In genomic region chr6:144094731-144095133, GRCh38 we compare ENCODE assay signal across 8 cellular contexts. TPM values are rescaled to one million over a fixed set of nuclear protein-coding genes. Genes with fewer than 3 reads are reported as not detected.
A peak's percentile ranks its signal among the peaks of the same experiment; 100 is the strongest.
DNase-seq lines count a peak whose midpoint lies in the region; ATAC-seq, FAIRE-seq and TF ChIP-seq lines count a peak whose summit lies in the region.

No MANE protein-coding gene starts in this region.

- TF ChIP-seq CTCF in OCI-LY1 (IDR thresholded peaks at IDR 0.05; ENCODE audit: low read length), result no peak
- TF ChIP-seq CTCF in endothelial cell of umbilical vein (IDR thresholded peaks at IDR 0.05; ENCODE audit: extremely low read depth in 1 of 2, insufficient read depth in 1 of 2, low read depth in 1 of 2, low read length in 2 of 2), result no peak
- TF ChIP-seq CTCF in neutrophil (IDR thresholded peaks at IDR 0.05), result no peak

- H3K9me3 ChIP-seq in OCI-LY1 (ENCODE audit: low read length) (no peaks in the 10 kb centered on the region), endothelial cell of umbilical vein (replicated peaks; ENCODE audit: control insufficient read depth, insufficient read depth, low read length) (no peaks in the 10 kb centered on the region), neutrophil (no peaks in the 10 kb centered on the region)

- H3K27me3 ChIP-seq in OCI-LY1 (ENCODE audit: insufficient read depth, low read length) (no peaks in the 10 kb centered on the region), endothelial cell of umbilical vein (ENCODE audit: control insufficient read depth in 2 of 2, insufficient read depth in 2 of 2, low read length in 2 of 2) (peaks cover 0 to 6% of the 10 kb centered on the region in 2 experiments), neutrophil (no peaks in the 10 kb centered on the region)

- intact Hi-C loops in endothelial cell of umbilical vein (cut with micrococcal nuclease), result loop anchor here (1.0 to 2.0 kb wide), 2 partner anchors 122 to 520 kb away; no protein-coding TSS in a partner anchor

- no peaks in the 10 kb centered on the region for H3K9me3 Mint-ChIP-seq in activated T-cell treated with anti-CD3 and anti-CD28 coated beads, Interleukin-2, amount 50 U/mL, for 72 hours

- no peaks in the 10 kb centered on the region for H4K20me1 ChIP-seq in OCI-LY1 (ENCODE audit: insufficient read depth, low read length)
- no peaks in the 10 kb centered on the region for H4K20me1 ChIP-seq in endothelial cell of umbilical vein (replicated peaks; ENCODE audit: control insufficient read depth, extremely low read depth, insufficient read depth, low read length)

- CTCF ChIA-PET in endothelial cell of umbilical vein (lab: Charles Lee), result interaction anchor here (0.5 to 3.0 kb wide), 3 partner anchors 11 to 519 kb away, joined by 3 to 12 read pairs (median 8); no protein-coding TSS in a partner anchor

- dilution Hi-C loops in endothelial cell of umbilical vein (cut with MboI; ENCODE audit: extremely low pct_ligation_motif_present, low sequenced_read_pairs), result no loop called here

- H3K36me3 ChIP-seq in OCI-LY1 (ENCODE audit: insufficient read depth, low read length) (no peaks in the 10 kb centered on the region; the same call in 1 of the 2 replicates), endothelial cell of umbilical vein (ENCODE audit: control insufficient read depth in 2 of 2, extremely low read depth in 1 of 2, insufficient read depth in 2 of 2, low read length in 2 of 2) (no peaks in the 10 kb centered on the region), neutrophil (no peaks in the 10 kb centered on the region)

- TF ChIP-seq POLR2A in endothelial cell of umbilical vein (IDR thresholded peaks at IDR 0.05; ENCODE audit: low read depth, low read length), result no peak

- in situ Hi-C loops in KBM-7 (cut with MboI; ENCODE audit: low pct_unique_long_range_greater_than_20kb, low sequenced_read_pairs), result no loop called here

- peak overlapping the region; percentile 82 for H3K9ac ChIP-seq in OCI-LY1 (ENCODE audit: low read length)
- H3K9ac ChIP-seq in endothelial cell of umbilical vein (replicated peaks; ENCODE audit: extremely low read depth, insufficient read depth, low read length), result peak overlapping the region; percentile 77

- H3K4me2 ChIP-seq in OCI-LY1 (ENCODE audit: low read length), result peak overlapping the region; percentile 92
- H3K4me2 ChIP-seq in endothelial cell of umbilical vein (ENCODE audit: insufficient read depth, low read length), result peak overlapping the region; percentile 93

- H2AFZ ChIP-seq in OCI-LY1 (ENCODE audit: low read length), result no peak overlapping the region
- peak overlapping the region; percentile 87 for H2AFZ ChIP-seq in endothelial cell of umbilical vein (ENCODE audit: low read depth, low read length)

- H3F3A ChIP-seq in OCI-LY1 (ENCODE audit: insufficient read depth, low read length), result no peaks in the 10 kb centered on the region

- peak overlapping the region; percentile 91 to 93 for H3K4me3 Mint-ChIP-seq in activated T-cell treated with anti-CD3 and anti-CD28 coated beads, Interleukin-2, amount 50 U/mL, for 72 hours

- H3K4me1 Mint-ChIP-seq in activated T-cell treated with anti-CD3 and anti-CD28 coated beads, Interleukin-2, amount 50 U/mL, for 72 hours (ENCODE audit: low read depth), result peaks cover 32% of the 10 kb centered on the region

- H3K36me3 Mint-ChIP-seq in activated T-cell treated with anti-CD3 and anti-CD28 coated beads, Interleukin-2, amount 50 U/mL, for 72 hours (ENCODE audit: insufficient read depth in 2 of 2), result peaks cover 2 to 7% of the 10 kb centered on the region in 2 donors

- no peak for FAIRE-seq in endothelial cell of umbilical vein (lab: Jason Lieb, UNC)

- H3K4me3 ChIP-seq in OCI-LY1 (ENCODE audit: low read depth, low read length, poor library complexity, severe bottlenecking) (peak overlapping the region; percentile 91), endothelial cell of umbilical vein (replicated peaks in 1 of 3; ENCODE audit: insufficient read depth in 1 of 3, low read depth in 1 of 3, low read length in 3 of 3) (peak overlapping the region; percentile 30 to 74 (median 67)), neutrophil (ENCODE audit: low read depth in 1 of 2, low read length in 1 of 2) (peak overlapping the region; percentile 85 to 90)

- H3K27ac Mint-ChIP-seq in activated T-cell treated with anti-CD3 and anti-CD28 coated beads, Interleukin-2, amount 50 U/mL, for 72 hours, result peak overlapping the region; percentile 97

- no peaks in the 10 kb centered on the region for H3K9me1 ChIP-seq in endothelial cell of umbilical vein (replicated peaks; ENCODE audit: control insufficient read depth, extremely low read depth, insufficient read depth, low read length)

- ATAC-seq in activated T-cell treated with anti-CD3 and anti-CD28 coated beads, Interleukin-2, amount 50 U/mL, for 72 hours (replicated peaks in 1 of 2), result peak in 1 of 2 donors; percentile 1
- no peak for ATAC-seq in HG03521 (IDR thresholded peaks at IDR 0.05; ENCODE audit: unreplicated experiment)

- BruUV-seq in endothelial cell of umbilical vein (replicated peaks; lab: Mats Ljungman, UMichigan), result no TSS peak

- peaks cover 26% of the 10 kb centered on the region for H3K4me1 ChIP-seq in OCI-LY1 (ENCODE audit: insufficient read depth, low read length, severe bottlenecking)
- H3K4me1 ChIP-seq in endothelial cell of umbilical vein (ENCODE audit: control insufficient read depth, extremely low read depth, insufficient read depth, low read length), result peaks cover 13% of the 10 kb centered on the region
- peaks cover 20 to 21% of the 10 kb centered on the region in 2 experiments for H3K4me1 ChIP-seq in neutrophil (ENCODE audit: control insufficient read depth in 1 of 2, insufficient read depth in 1 of 2, low read depth in 1 of 2, low read length in 1 of 2)

- H3K9me2 ChIP-seq in OCI-LY1 (ENCODE audit: low read depth, low read length), result no peaks in the 10 kb centered on the region

- peaks cover 13% of the 10 kb centered on the region for H3K79me2 ChIP-seq in OCI-LY1 (ENCODE audit: insufficient read depth, low read length)
- H3K79me2 ChIP-seq in endothelial cell of umbilical vein (ENCODE audit: control insufficient read depth, insufficient read depth, low read length), result peaks cover 18% of the 10 kb centered on the region

- H3K27me3 Mint-ChIP-seq in activated T-cell treated with anti-CD3 and anti-CD28 coated beads, Interleukin-2, amount 50 U/mL, for 72 hours (ENCODE audit: low read depth), result no peaks in the 10 kb centered on the region

- DNase-seq in activated T-cell treated with anti-CD3 and anti-CD28 coated beads, Interleukin-2, amount 50 U/mL, for 72 hours, result peak in 1 of 2 donors; percentile 23
- no peak for DNase-seq in activated T-cell treated with anti-CD3 and anti-CD28 coated beads for 4 hours
- no peak for DNase-seq in endothelial cell of umbilical vein (ENCODE audit: low read depth, low spot score)
- DNase-seq in KBM-7, result no peak
- no peak for DNase-seq in activated CD4-positive, CD25-positive, alpha-beta regulatory T cell (lab: John Stamatoyannopoulos, UW)

- POLR2A ChIA-PET in endothelial cell of umbilical vein (lab: Charles Lee), result interaction anchor here (1.1 kb wide), 1 partner anchor 191 kb away, joined by 3 read pairs; no protein-coding TSS in a partner anchor

- no peak overlapping the region for H3K27ac ChIP-seq in OCI-LY1 (ENCODE audit: low read depth, low read length, poor library complexity, severe bottlenecking)
- H3K27ac ChIP-seq in endothelial cell of umbilical vein (ENCODE audit: insufficient read depth, low read depth, low read length), result peak overlapping the region; percentile 20
- peak overlapping the region; percentile 91 for H3K27ac ChIP-seq in neutrophil

TF ChIP-seq in endothelial cell of umbilical vein, 7 proteins besides CTCF, POLR2A, EP300 and RAD21:
- TF ChIP-seq POLR2AphosphoS5 (IDR thresholded peaks at IDR 0.05; ENCODE audit: insufficient read depth, low read depth, low read length) (no peak), JUN (IDR thresholded peaks at IDR 0.05; ENCODE audit: borderline replicate concordance, insufficient read depth, insufficient read length, low read depth) (no peak), FOS (IDR thresholded peaks at IDR 0.05; ENCODE audit: borderline replicate concordance, insufficient read depth, low read length) (no peak), GATA2 (IDR thresholded peaks at IDR 0.05; ENCODE audit: insufficient read depth, insufficient read length, low read depth, low read length) (no peak), MYC (IDR thresholded peaks at IDR 0.05; ENCODE audit: low read depth, low read length) (no peak), MAX (IDR thresholded peaks at IDR 0.05; ENCODE audit: insufficient read depth, insufficient read length) (no peak), EZH2 (IDR thresholded peaks at IDR 0.05; ENCODE audit: borderline replicate concordance, low read depth, low read length, severe bottlenecking) (no peak)

RNA-seq across cellular contexts. Expression of gene SF3B5, which starts 0.6 kb away (rescaled TPM):
- total RNA-seq in activated T-cell treated with anti-CD3 and anti-CD28 coated beads, Interleukin-2, amount 50 U/mL, for 72 hours, result 100 to 1,000 TPM; 126 to 141 TPM
- total RNA-seq in endothelial cell of umbilical vein, result 170 and 185 TPM in 2 replicates
- polyA plus RNA-seq in endothelial cell of umbilical vein, result 540 and 652 TPM in 2 replicates
- 440 and 441 TPM in 2 replicates for polyA plus RNA-seq in endothelial cell of umbilical vein (2011; cell fraction: cytosol; rRNA removed)
- polyA plus RNA-seq in endothelial cell of umbilical vein (2011; cell fraction: nucleus; rRNA removed), result 126 and 145 TPM in 2 replicates
- polyA plus RNA-seq in endothelial cell of umbilical vein (2012), result 177 and 207 TPM in 2 replicates
- polyA minus RNA-seq in endothelial cell of umbilical vein, result 193 and 235 TPM in 2 replicates
- polyA minus RNA-seq in endothelial cell of umbilical vein (2011; cell fraction: cytosol; rRNA and poly(A)+ RNA removed), result 68.6 TPM
- 28.5 and 47.3 TPM in 2 replicates for polyA minus RNA-seq in endothelial cell of umbilical vein (2011; cell fraction: nucleus; rRNA and poly(A)+ RNA removed)

RNA-seq across cellular contexts. Expression of gene STX11, which starts 55.6 kb away (rescaled TPM):
- total RNA-seq in activated T-cell treated with anti-CD3 and anti-CD28 coated beads, Interleukin-2, amount 50 U/mL, for 72 hours, result 10 to 100 TPM; 34.0 to 36.0 TPM
- 4.7 and 6.0 TPM in 2 replicates for total RNA-seq in endothelial cell of umbilical vein
- 8.5 and 8.9 TPM in 2 replicates for polyA plus RNA-seq in endothelial cell of umbilical vein
- polyA plus RNA-seq in endothelial cell of umbilical vein (2011; cell fraction: cytosol; rRNA removed), result 7.6 and 9.9 TPM in 2 replicates
- polyA plus RNA-seq in endothelial cell of umbilical vein (2011; cell fraction: nucleus; rRNA removed), result 4.4 and 4.6 TPM in 2 replicates
- polyA plus RNA-seq in endothelial cell of umbilical vein (2012), result 5.2 and 6.5 TPM in 2 replicates
- 5.5 and 7.8 TPM in 2 replicates for polyA minus RNA-seq in endothelial cell of umbilical vein
- polyA minus RNA-seq in endothelial cell of umbilical vein (2011; cell fraction: cytosol; rRNA and poly(A)+ RNA removed), result 0.82 TPM
- polyA minus RNA-seq in endothelial cell of umbilical vein (2011; cell fraction: nucleus; rRNA and poly(A)+ RNA removed), result 3.3 and 5.2 TPM in 2 replicates
